15 cellular contexts compared by ENCODE assay signal in the genomic region with DNA sequence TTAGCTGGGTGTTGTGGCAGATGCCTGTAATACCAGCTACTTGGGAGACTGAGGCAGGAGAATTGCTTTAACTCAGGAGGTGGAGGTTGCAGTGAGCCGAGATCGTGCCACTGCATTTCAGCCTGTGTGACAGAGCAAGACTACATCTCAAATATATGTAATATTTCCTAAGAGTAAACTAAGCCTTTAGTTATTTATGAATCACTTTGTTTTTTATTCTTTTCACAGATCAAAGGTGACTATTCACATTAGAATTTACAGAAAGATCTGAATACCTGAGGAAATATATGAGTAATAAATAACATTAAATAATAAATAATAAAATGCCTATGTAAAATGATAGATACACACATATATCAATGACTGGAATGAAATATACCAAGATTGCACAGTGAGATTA.
DNase-seq lines count a peak whose midpoint lies in the region; ATAC-seq and TF ChIP-seq lines count a peak whose summit lies in the region.
"Had no signal": no experiment of that assay in that cellular context is flagged by ENCODE, and none has a peak within 500 bp of the region (broad histone marks: within the 10 kb centered on the region; RNA-seq: fewer than 3 reads in every experiment).

No MANE protein-coding gene starts in this region.

- no peak overlapping the region for H2BK120ac ChIP-seq in trophoblast cell (ENCODE audit: insufficient read depth, low read length, poor library complexity)

- H2BK5ac ChIP-seq in trophoblast cell (ENCODE audit: low read depth, low read length, poor library complexity): no peak overlapping the region

- no peak overlapping the region for H4K8ac ChIP-seq in trophoblast cell (ENCODE audit: low read depth, low read length)

- H2AFZ ChIP-seq in GM23248 (no peak overlapping the region), trophoblast cell (ENCODE audit: insufficient read depth, low read length, poor library complexity) (no peak overlapping the region)

- no peak overlapping the region for H3K18ac ChIP-seq in trophoblast cell (ENCODE audit: low read length)

- H3K9ac ChIP-seq in GM23248 (no peak overlapping the region), trophoblast cell (ENCODE audit: low read length) (no peak overlapping the region)
- H3K9ac ChIP-seq: BLaER1 had no signal

- H3K79me1 ChIP-seq in trophoblast cell (ENCODE audit: low read length): peaks cover 3% of the 10 kb centered on the region

- no peak overlapping the region for H3K23ac ChIP-seq in trophoblast cell (ENCODE audit: low read length)

- peak overlapping the region; percentile 55 for H4K91ac ChIP-seq in trophoblast cell (ENCODE audit: low read depth, low read length)

- H4K20me1 ChIP-seq in GM23248 (ENCODE audit: insufficient read depth): no peaks in the 10 kb centered on the region
- H4K20me1 ChIP-seq: BLaER1 had no signal

- H3K36me3 ChIP-seq in GM23248 (ENCODE audit: low read depth) (no peaks in the 10 kb centered on the region), RWPE2 (ENCODE audit: low read depth) (no peaks in the 10 kb centered on the region), trophoblast cell (ENCODE audit: control insufficient read depth in 1 of 2, insufficient read depth in 2 of 2, low read length in 2 of 2) (no peaks in the 10 kb centered on the region)
- H3K36me3 ChIP-seq: BLaER1, HAP-1 had no signal

- no peaks in the 10 kb centered on the region for H3K9me2 ChIP-seq in GM23248 (ENCODE audit: insufficient read depth)

- H3K14ac ChIP-seq in trophoblast cell (ENCODE audit: low read length): no peak overlapping the region

- no peaks in the 10 kb centered on the region for H3K4me1 ChIP-seq in GM23248 (ENCODE audit: insufficient read depth)
- peaks cover 12% of the 10 kb centered on the region for H3K4me1 ChIP-seq in RWPE2 (ENCODE audit: insufficient read depth, poor library complexity, severe bottlenecking)
- H3K4me1 ChIP-seq in trophoblast cell (ENCODE audit: control insufficient read depth in 1 of 2, insufficient read depth in 2 of 2, low read length in 2 of 2): peaks cover 0 to 7% of the 10 kb centered on the region in 2 experiments
- H3K4me1 ChIP-seq: BLaER1, HAP-1 had no signal

- DNase-seq in GM23248 (peak; percentile 15), RWPE2 (ENCODE audit: low spot score) (no peak), epithelial cell of prostate (ENCODE audit: low read depth, low spot score) (no peak), trophoblast cell (peak in 1 of 2 donors; percentile 46), NCI-H2227 (lab: John Stamatoyannopoulos, UW; ENCODE audit: unreplicated experiment) (no peak)
- DNase-seq in activated CD4-positive, alpha-beta T cell treated with anti-CD3 and anti-CD28 coated beads, Interleukin-2, amount 50 U/mL, for 48 hours: no peak
- DNase-seq: 8988T; Calu3; CD4-positive, alpha-beta memory T cell; DMS79 treated with DMSO at 0.1 percent for 48 hours had no signal

- in situ Hi-C loops in GM23248 (cut with MboI): no loop called here

- H3F3A ChIP-seq in GM23248 (ENCODE audit: insufficient read depth): no peaks in the 10 kb centered on the region

- H3K27ac ChIP-seq in GM23248 (no peak overlapping the region), RWPE2 (ENCODE audit: poor library complexity, severe bottlenecking) (peak overlapping the region; percentile 33), epithelial cell of prostate (peak overlapping the region; percentile 65), trophoblast cell (ENCODE audit: low read depth, low read length) (no peak overlapping the region)
- H3K27ac ChIP-seq: BLaER1, HL-60 had no signal

- ATAC-seq in RWPE2 (ENCODE audit: low read depth) (peak; percentile 83), GM21576 (IDR thresholded peaks at IDR 0.05; ENCODE audit: unreplicated experiment) (no peak)
- ATAC-seq: GM12878 had no signal

- H2AK5ac ChIP-seq in trophoblast cell (ENCODE audit: low read length): no peak overlapping the region

- peak overlapping the region; percentile 40 for H2BK12ac ChIP-seq in trophoblast cell (ENCODE audit: low read length)

- H3K9me3 ChIP-seq in GM23248 (ENCODE audit: low read depth): no peaks in the 10 kb centered on the region
- H3K9me3 ChIP-seq in RWPE2 (ENCODE audit: severe bottlenecking): no peaks in the 10 kb centered on the region
- no peaks in the 10 kb centered on the region for H3K9me3 ChIP-seq in trophoblast cell (ENCODE audit: insufficient read depth, low read depth, low read length)
- H3K9me3 ChIP-seq: BLaER1, HAP-1 had no signal

- no peak overlapping the region for H4K12ac ChIP-seq in trophoblast cell (ENCODE audit: low read depth, low read length)

- no peak overlapping the region for H3K4me2 ChIP-seq in GM23248 (ENCODE audit: unreplicated experiment)
- H3K4me2 ChIP-seq in trophoblast cell (ENCODE audit: low read length): no peak overlapping the region
- H3K4me2 ChIP-seq: BLaER1 had no signal

- TF ChIP-seq CTCF in RWPE2 (IDR thresholded peaks at IDR 0.05; ENCODE audit: poor library complexity, severe bottlenecking): no peak

- 79 to 81% methylated on average over 2 of the region's 2 CpGs for WGBS in GM23248 (ENCODE audit: low coverage in 1 of 2, low lambda C conversion rate in 2 of 2, missing lambda C conversion rate in 2 of 2), 2 experiments
- no CpG with 5 or more reads among the region's 2 CpGs for WGBS in trophoblast cell (ENCODE audit: extremely low coverage, insufficient coverage, insufficient read length)

- no peak overlapping the region for H3K4me3 ChIP-seq in GM23248
- H3K4me3 ChIP-seq in RWPE2 (ENCODE audit: severe bottlenecking): no peak overlapping the region
- H3K4me3 ChIP-seq in trophoblast cell (ENCODE audit: low read depth, low read length): no peak overlapping the region
- H3K4me3 ChIP-seq: BLaER1, GM12878, HAP-1 had no signal

- no peaks in the 10 kb centered on the region for H3K79me2 ChIP-seq in GM23248 (ENCODE audit: insufficient read depth)
- H3K79me2 ChIP-seq in trophoblast cell (ENCODE audit: control insufficient read depth, insufficient read depth, low read length, poor library complexity): no peaks in the 10 kb centered on the region

- H3K27me3 ChIP-seq in GM23248 (replicated peaks; ENCODE audit: insufficient read depth) (no peaks in the 10 kb centered on the region), RWPE2 (ENCODE audit: insufficient read depth, poor library complexity, severe bottlenecking) (no peaks in the 10 kb centered on the region), trophoblast cell (ENCODE audit: insufficient read depth, low read length) (no peaks in the 10 kb centered on the region)
- H3K27me3 ChIP-seq: BLaER1 had no signal

- no peak overlapping the region for H3K4ac ChIP-seq in trophoblast cell (ENCODE audit: low read depth, low read length)

Comparison
In these comparisons a context has a peak if more than half of its experiments do, and no peak if none do; other contexts are left out.
1. H3K27ac ChIP-seq: peak in RWPE2 (single experiment) and epithelial cell of prostate (single experiment); none in GM23248 (single experiment) and trophoblast cell (single experiment).